Comparison of ENCODE assay signal across 1 cellular context in the genomic region with DNA sequence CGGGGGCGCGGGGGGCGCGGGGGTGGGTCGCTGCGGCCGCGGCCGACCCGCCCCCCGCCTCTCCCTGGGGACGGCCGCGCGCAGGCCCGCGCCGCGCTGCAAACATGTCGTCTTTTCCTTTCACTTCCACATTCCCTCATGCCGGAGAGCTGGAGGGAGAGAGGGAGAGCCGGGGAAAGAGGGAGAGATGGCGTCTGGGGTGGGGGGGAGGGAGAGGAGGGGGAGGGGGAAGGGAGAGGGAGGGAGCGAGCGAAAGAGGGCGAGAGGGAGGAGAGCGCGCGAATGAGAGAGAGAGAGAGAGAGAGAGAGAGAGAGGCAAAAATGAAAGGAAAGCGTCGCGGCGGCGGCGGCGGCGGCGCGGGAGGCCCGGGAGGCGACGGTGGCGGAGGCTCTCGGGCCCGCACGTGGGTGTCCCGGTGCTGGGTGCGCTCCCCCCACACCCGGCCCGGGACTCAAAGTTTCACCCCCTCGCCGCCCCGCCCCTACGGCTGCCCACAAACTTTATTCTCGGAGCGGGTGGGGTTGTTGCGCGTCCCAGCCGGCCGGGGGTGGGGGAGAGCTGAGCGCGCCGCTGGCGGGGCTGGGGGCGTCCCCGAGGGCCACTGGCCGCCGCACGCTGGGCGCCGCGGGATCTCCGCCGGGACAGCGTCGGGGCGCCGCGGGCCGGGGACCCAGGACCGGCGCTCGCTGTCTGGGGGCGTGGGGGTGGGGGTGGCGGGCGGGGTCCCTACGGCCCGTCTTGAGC.
TF ChIP-seq lines count a peak whose summit lies in the region.

No MANE protein-coding gene starts in this region.

TF ChIP-seq in GM12878, 131 proteins besides CTCF, POLR2A, EP300 and RAD21 (continued from another document):
- TF ChIP-seq FOXM1 (IDR thresholded peaks at IDR 0.05; ENCODE audit: low read depth, low read length), result no peak
- 0 out of 2 replicates have a peak, but pooled peaks have one; percentile 36 for TF ChIP-seq ZNF217 (IDR thresholded peaks at IDR 0.05)
- no peak for TF ChIP-seq RAD51 (IDR thresholded peaks at IDR 0.05)
TF ChIP-seq in GM12878: peak in this region for 17.
